Comparison of ENCODE assay signal across 1 cellular context in genomic region chr17:72386619-72387237, GRCh38.
A peak's percentile ranks its signal among the peaks of the same experiment; 100 is the strongest.
TF ChIP-seq lines count a peak whose summit lies in the region.

No MANE protein-coding gene starts in this region.

TF ChIP-seq in HepG2, 621 proteins besides CTCF, POLR2A, EP300 and RAD21 (continued from another document and continues in another):
- peak; percentile 75; the same call in 1 of the 2 replicates for TF ChIP-seq ZNF639 (CRISPR knock-in tag; conservative IDR thresholded peaks at IDR 0.05)
- TF ChIP-seq ZNF839 (CRISPR knock-in tag; IDR thresholded peaks at IDR 0.05; ENCODE audit: borderline replicate concordance) = no peak
- TF ChIP-seq ZKSCAN1 (IDR thresholded peaks at IDR 0.05; ENCODE audit: low read length) = no peak
- no peak for TF ChIP-seq MZF1 (CRISPR knock-in tag; IDR thresholded peaks at IDR 0.05; ENCODE audit: borderline replicate concordance)
- TF ChIP-seq TRIM24 (CRISPR knock-in tag; IDR thresholded peaks at IDR 0.05) = no peak
- no peak for TF ChIP-seq ZNF616 (CRISPR knock-in tag; IDR thresholded peaks at IDR 0.05; ENCODE audit: low read depth)
- TF ChIP-seq NR3C1 (CRISPR knock-in tag; IDR thresholded peaks at IDR 0.05) = no peak
- TF ChIP-seq ZFP91 (CRISPR knock-in tag; IDR thresholded peaks at IDR 0.05; ENCODE audit: borderline replicate concordance) = no peak; the same call in 1 of the 2 replicates
- no peak for TF ChIP-seq U2AF1 (optimal IDR thresholded peaks at IDR 0.05; ENCODE audit: low read depth, low read length)
- TF ChIP-seq MTF1 (CRISPR knock-in tag; IDR thresholded peaks at IDR 0.05) = no peak
- no peak for TF ChIP-seq FOXM1 (CRISPR knock-in tag; IDR thresholded peaks at IDR 0.05)
- TF ChIP-seq HOMEZ (CRISPR knock-in tag; IDR thresholded peaks at IDR 0.05; ENCODE audit: low read depth) = peak; percentile 37; the same call in 1 of the 2 replicates
- peak; percentile 76 for TF ChIP-seq HIC2 (CRISPR knock-in tag; IDR thresholded peaks at IDR 0.05; ENCODE audit: low read depth)
- TF ChIP-seq PRDM15 (CRISPR knock-in tag; IDR thresholded peaks at IDR 0.05) = no peak
- no peak for TF ChIP-seq ZKSCAN8 (CRISPR knock-in tag; IDR thresholded peaks at IDR 0.05; ENCODE audit: borderline replicate concordance)
- 0 out of 2 replicates have a peak, but pooled peaks have one; percentile 62 for TF ChIP-seq MEIS2 (CRISPR knock-in tag; IDR thresholded peaks at IDR 0.05)
- TF ChIP-seq NBN (conservative IDR thresholded peaks at IDR 0.05) = no peak
- 0 out of 2 replicates have a peak, but pooled peaks have one; percentile 55 for TF ChIP-seq SP140L (CRISPR knock-in tag; IDR thresholded peaks at IDR 0.05; ENCODE audit: borderline replicate concordance)
- peak; percentile 58; the same call in 1 of the 2 replicates for TF ChIP-seq MXD4 (CRISPR knock-in tag; IDR thresholded peaks at IDR 0.05)
- TF ChIP-seq HIVEP1 (CRISPR knock-in tag; IDR thresholded peaks at IDR 0.05) = no peak
- no peak for TF ChIP-seq ZBTB4 (CRISPR knock-in tag; IDR thresholded peaks at IDR 0.05; ENCODE audit: borderline replicate concordance)
- TF ChIP-seq ZNF501 (CRISPR knock-in tag; IDR thresholded peaks at IDR 0.05) = 0 out of 2 replicates have a peak, but pooled peaks have one; percentile 9
- TF ChIP-seq CREB1 (IDR thresholded peaks at IDR 0.05) = peak; percentile 56
- TF ChIP-seq CREB1 (CRISPR knock-in tag; IDR thresholded peaks at IDR 0.05) = peak; percentile 77
- no peak for TF ChIP-seq ZNF883 (CRISPR knock-in tag; IDR thresholded peaks at IDR 0.05; ENCODE audit: not compliant biosample characterization)
- TF ChIP-seq REL (CRISPR knock-in tag; conservative IDR thresholded peaks at IDR 0.05) = no peak
- no peak for TF ChIP-seq SRSF1 (optimal IDR thresholded peaks at IDR 0.05; ENCODE audit: low read depth, low read length)
- no peak for TF ChIP-seq ZNF577 (CRISPR knock-in tag; IDR thresholded peaks at IDR 0.05; ENCODE audit: borderline replicate concordance, low read depth)
- no peak for TF ChIP-seq KDM5A (IDR thresholded peaks at IDR 0.05; ENCODE audit: borderline replicate concordance, low read length)
- TF ChIP-seq ZFP36L2 (CRISPR knock-in tag; IDR thresholded peaks at IDR 0.05) = no peak
- no peak for TF ChIP-seq ZNF296 (CRISPR knock-in tag; conservative IDR thresholded peaks at IDR 0.05)
- peak; percentile 53; the same call in 1 of the 2 replicates for TF ChIP-seq MLX (CRISPR knock-in tag; IDR thresholded peaks at IDR 0.05)
- no peak for TF ChIP-seq KLF13 (CRISPR knock-in tag; IDR thresholded peaks at IDR 0.05)
- no peak; the same call in 1 of the 2 replicates for TF ChIP-seq ATF3 (CRISPR knock-in tag; IDR thresholded peaks at IDR 0.05)
- TF ChIP-seq FOXO1 (CRISPR knock-in tag; IDR thresholded peaks at IDR 0.05) = peak; percentile 80
- TF ChIP-seq BRD4 (CRISPR knock-in tag; IDR thresholded peaks at IDR 0.05) = no peak
- TF ChIP-seq ZNF33B (CRISPR knock-in tag; IDR thresholded peaks at IDR 0.05) = no peak
- no peak for TF ChIP-seq ZNF572 (CRISPR knock-in tag; IDR thresholded peaks at IDR 0.05)
- no peak for TF ChIP-seq ESRRA (CRISPR knock-in tag; IDR thresholded peaks at IDR 0.05; ENCODE audit: low read depth)
- TF ChIP-seq ELF3 (CRISPR knock-in tag; IDR thresholded peaks at IDR 0.05) = no peak
- TF ChIP-seq HMGA1 (CRISPR knock-in tag; conservative IDR thresholded peaks at IDR 0.05) = no peak
- TF ChIP-seq ZNF704 (CRISPR knock-in tag; IDR thresholded peaks at IDR 0.05; ENCODE audit: borderline replicate concordance) = no peak
- TF ChIP-seq PRDM10 (CRISPR knock-in tag; IDR thresholded peaks at IDR 0.05; ENCODE audit: low read depth) = peak; percentile 77; the same call in 1 of the 2 replicates
- no peak for TF ChIP-seq ZNF782 (CRISPR knock-in tag; IDR thresholded peaks at IDR 0.05; ENCODE audit: borderline replicate concordance)
- no peak for TF ChIP-seq ZSCAN12 (CRISPR knock-in tag; IDR thresholded peaks at IDR 0.05)
- TF ChIP-seq NCOR1 (IDR thresholded peaks at IDR 0.05; ENCODE audit: borderline replicate concordance, low read length) = peak; percentile 28; the same call in 1 of the 2 replicates
